In the genomic region with DNA sequence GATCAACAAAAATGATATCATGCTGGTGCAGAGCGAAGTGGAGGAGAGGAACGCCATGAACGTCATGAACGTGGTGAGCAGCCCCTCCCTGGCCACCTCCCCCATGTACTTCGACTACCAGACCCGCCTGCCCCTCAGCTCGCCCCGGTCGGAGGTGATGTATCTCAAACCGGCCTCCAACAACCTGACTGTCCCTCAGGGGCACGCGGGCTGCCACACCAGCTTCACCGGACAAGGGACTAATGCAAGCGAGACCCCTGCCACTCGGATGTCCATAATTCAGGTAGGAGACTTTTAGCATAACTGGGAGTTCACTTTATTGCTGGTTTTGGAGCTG, we compare ENCODE assay signal across 13 cellular contexts. TPM values are rescaled to one million over a fixed set of nuclear protein-coding genes. Genes with fewer than 3 reads are reported as not detected.
DNase-seq lines count a peak whose midpoint lies in the region; ATAC-seq and TF ChIP-seq lines count a peak whose summit lies in the region.
"Had no signal": no experiment of that assay in that cellular context is flagged by ENCODE, and none has a peak within 500 bp of the region (broad histone marks: within the 10 kb centered on the region; RNA-seq: fewer than 3 reads in every experiment).

No MANE protein-coding gene starts in this region.

- H3K4me3 Mint-ChIP-seq in neural progenitor cell, result peak overlapping the region; percentile 87
- no peak overlapping the region for H3K4me3 Mint-ChIP-seq in CD8-positive, alpha-beta T cell
- H3K4me3 Mint-ChIP-seq: stimulated activated naive CD8-positive, alpha-beta T cell treated with anti-CD3 and anti-CD28 coated beads, Interleukin-15, Interleukin-2, amounts not matched to agents 100 ng/mL and 50 ng/mL, for 24 hours had no signal

- H3K36me3 ChIP-seq in body of pancreas (replicated peaks in 1 of 2; ENCODE audit: insufficient read depth in 1 of 2, low read depth in 2 of 2) (no peaks in the 10 kb centered on the region), right atrium auricular region (no peaks in the 10 kb centered on the region), neural progenitor cell (no peaks in the 10 kb centered on the region), transverse colon (no peaks in the 10 kb centered on the region)
- H3K36me3 ChIP-seq in CD8-positive, alpha-beta T cell (ENCODE audit: insufficient read depth, low read length), result no peaks in the 10 kb centered on the region
- H3K36me3 ChIP-seq: adrenal gland had no signal

- H3K27me3 ChIP-seq in body of pancreas (peaks cover 0 to 12% of the 10 kb centered on the region in 2 donors), right atrium auricular region (peaks cover 0 to 4% of the 10 kb centered on the region in 2 donors), neural progenitor cell (peaks cover 77% of the 10 kb centered on the region), transverse colon (peaks cover 51% of the 10 kb centered on the region)
- peaks cover 10% of the 10 kb centered on the region for H3K27me3 ChIP-seq in CD8-positive, alpha-beta T cell (ENCODE audit: insufficient read depth, low read length)

- CTCF ChIA-PET in CD8-positive, alpha-beta T cell (lab: Charles Lee), result interaction anchor here (0.6 kb wide), 1 partner anchor 10 kb away, joined by 3 read pairs; no protein-coding TSS in a partner anchor

- H3K9me3 ChIP-seq in body of pancreas, result no peaks in the 10 kb centered on the region
- no peaks in the 10 kb centered on the region for H3K9me3 ChIP-seq in right atrium auricular region
- H3K9me3 ChIP-seq in neural progenitor cell (ENCODE audit: low read depth), result no peaks in the 10 kb centered on the region
- H3K9me3 ChIP-seq in transverse colon, result no peaks in the 10 kb centered on the region
- H3K9me3 ChIP-seq in CD8-positive, alpha-beta T cell (ENCODE audit: low read length), result no peaks in the 10 kb centered on the region
- H3K9me3 ChIP-seq: adrenal gland had no signal

- TF ChIP-seq POLR2A in body of pancreas (IDR thresholded peaks at IDR 0.05) (no peak), transverse colon (IDR thresholded peaks at IDR 0.05) (no peak)

- H3K79me2 ChIP-seq in neural progenitor cell (ENCODE audit: low read depth), result no peaks in the 10 kb centered on the region

- no peak for TF ChIP-seq CTCF in body of pancreas (IDR thresholded peaks at IDR 0.05)
- no peak for TF ChIP-seq CTCF in right atrium auricular region (IDR thresholded peaks at IDR 0.05)
- TF ChIP-seq CTCF in neural progenitor cell (IDR thresholded peaks at IDR 0.05), result no peak
- no peak for TF ChIP-seq CTCF in transverse colon (IDR thresholded peaks at IDR 0.05)
- no peak for TF ChIP-seq CTCF in CD8-positive, alpha-beta T cell (IDR thresholded peaks at IDR 0.05)

- WGBS in body of pancreas, 2 donors, result 7 to 8% methylated on average over 12 to 15 of the region's 15 CpGs
- WGBS in transverse colon (ENCODE audit: low coverage in 1 of 2), 2 donors, result 17 to 35% methylated on average over 9 to 15 of the region's 15 CpGs

- H3K4me1 ChIP-seq in body of pancreas, result peaks cover 35% of the 10 kb centered on the region
- peaks cover 0 to 15% of the 10 kb centered on the region in 2 donors for H3K4me1 ChIP-seq in right atrium auricular region
- peaks cover 18% of the 10 kb centered on the region for H3K4me1 ChIP-seq in neural progenitor cell
- peaks cover 0 to 17% (median 12%) of the 10 kb centered on the region in 4 donors for H3K4me1 ChIP-seq in transverse colon
- H3K4me1 ChIP-seq in CD8-positive, alpha-beta T cell (ENCODE audit: insufficient read depth, low read length), result peaks cover 22% of the 10 kb centered on the region

- no peak overlapping the region for H2AFZ ChIP-seq in neural progenitor cell (replicated peaks)

- peaks cover 20% of the 10 kb centered on the region for H3K9me3 Mint-ChIP-seq in neural progenitor cell
- no peaks in the 10 kb centered on the region for H3K9me3 Mint-ChIP-seq in CD8-positive, alpha-beta T cell

- H3K4me2 ChIP-seq in neural progenitor cell, result peak overlapping the region; percentile 89

- no peak for ATAC-seq in body of pancreas
- no peak for ATAC-seq in CD8-positive, alpha-beta T cell
- ATAC-seq in GM18867 (IDR thresholded peaks at IDR 0.05; ENCODE audit: unreplicated experiment), result no peak

- no peak overlapping the region for H3K27ac Mint-ChIP-seq in neural progenitor cell
- H3K27ac Mint-ChIP-seq in CD8-positive, alpha-beta T cell, result no peak overlapping the region
- H3K27ac Mint-ChIP-seq: stimulated activated naive CD8-positive, alpha-beta T cell treated with anti-CD3 and anti-CD28 coated beads, Interleukin-15, Interleukin-2, amounts not matched to agents 100 ng/mL and 50 ng/mL, for 24 hours had no signal

- peak overlapping the region in 3 of 4 donors; percentile 61 to 80 (median 69) for H3K27ac ChIP-seq in body of pancreas
- peak overlapping the region; percentile 63 to 79 for H3K27ac ChIP-seq in right atrium auricular region
- H3K27ac ChIP-seq in neural progenitor cell, result no peak overlapping the region
- H3K27ac ChIP-seq in transverse colon, result peak overlapping the region in 2 of 4 donors; percentile 33
- no peak overlapping the region for H3K27ac ChIP-seq in CD8-positive, alpha-beta T cell (ENCODE audit: low read depth, low read length)

- in situ Hi-C loops in transverse colon (cut with MboI; ENCODE audit: low pct_ligation_motif_present in 1 of 4, low pct_unique_long_range_greater_than_20kb in 1 of 4, low sequenced_read_pairs in 3 of 4), result no loop called here

- TF ChIP-seq EP300 in transverse colon (IDR thresholded peaks at IDR 0.05; ENCODE audit: low read depth), result no peak

- intact Hi-C loops in body of pancreas (cut with DNase I) (no loop called here), transverse colon (cut with DNase I; ENCODE audit: low total_unique reads) (no loop called here)
- intact Hi-C loops in CD8-positive, alpha-beta T cell (cut with DNase I, micrococcal nuclease), result no loop called here

- no peak overlapping the region for H3K9ac ChIP-seq in neural progenitor cell

- POLR2A ChIA-PET in CD8-positive, alpha-beta T cell (lab: Charles Lee), result no interaction called here

- H3K4me3 ChIP-seq in body of pancreas, result peak overlapping the region in 1 of 2 donors; percentile 25
- peak overlapping the region; percentile 51 to 54 for H3K4me3 ChIP-seq in right atrium auricular region
- H3K4me3 ChIP-seq in neural progenitor cell, result peak overlapping the region; percentile 82
- H3K4me3 ChIP-seq in transverse colon, result peak overlapping the region in 3 of 4 donors; percentile 4 to 49 (median 21)
- H3K4me3 ChIP-seq in CD8-positive, alpha-beta T cell (ENCODE audit: low read depth, low read length), result no peak overlapping the region

- DNase-seq in body of pancreas, result peak in 2 of 4 donors; percentile 20 to 32
- DNase-seq in right atrium auricular region (ENCODE audit: low spot score), result no peak
- DNase-seq in neural progenitor cell (ENCODE audit: low spot score), result peak; percentile 34
- DNase-seq in transverse colon, result no peak
- DNase-seq in CD8-positive, alpha-beta T cell, result no peak
- DNase-seq in NCI-H1048 (lab: John Stamatoyannopoulos, UW), result no peak
- DNase-seq: activated CD8-positive, alpha-beta memory T cell treated with anti-CD3 and anti-CD28 coated beads, Interleukin-2, amount 50 U/mL, for 4 hours; DMS153; NCI-H1694 treated with DMSO at 0.1 percent for 48 hours; T-helper 9 cell had no signal

- H4K20me1 ChIP-seq in neural progenitor cell (ENCODE audit: low read depth), result peaks cover 40% of the 10 kb centered on the region

- H3K27me3 Mint-ChIP-seq in neural progenitor cell (ENCODE audit: insufficient read depth, low read depth), result peaks cover 29% of the 10 kb centered on the region
- peaks cover 33% of the 10 kb centered on the region for H3K27me3 Mint-ChIP-seq in CD8-positive, alpha-beta T cell (ENCODE audit: low read depth)

- H3K36me3 Mint-ChIP-seq in neural progenitor cell, result peaks cover 12% of the 10 kb centered on the region
- H3K36me3 Mint-ChIP-seq in CD8-positive, alpha-beta T cell, result no peaks in the 10 kb centered on the region

- H3K4me1 Mint-ChIP-seq in neural progenitor cell, result peaks cover 15% of the 10 kb centered on the region
- H3K4me1 Mint-ChIP-seq in CD8-positive, alpha-beta T cell (ENCODE audit: low read depth), result peaks cover 25% of the 10 kb centered on the region

- H3F3A ChIP-seq in neural progenitor cell (ENCODE audit: low read depth), result peaks cover 22% of the 10 kb centered on the region

RNA-seq across cellular contexts. Expression of a gene that starts 3.3 kb away (rescaled TPM):
- total RNA-seq in body of pancreas (10 to 100 TPM in 1 of 2 donors, 1 to 10 TPM in 1; 6.0 to 21.8 TPM), right atrium auricular region (1 to 10 TPM; 3.6 to 7.4 TPM), neural progenitor cell (ENCODE audit: low replicate concordance) (5.3 and 6.2 TPM in 2 replicates), transverse colon (1 to 10 TPM in 2 of 4 donors, under 1 TPM in 1, not detected in 1; 0.80 to 2.2 (median 1.2) TPM)
- not detected for total RNA-seq in CD8-positive, alpha-beta T cell

Comparison
In these comparisons a context has a peak if more than half of its experiments do, and no peak if none do; other contexts are left out.
1. H3K27ac ChIP-seq: peak in body of pancreas (3 of 4) and right atrium auricular region (2 of 2); none in neural progenitor cell (single experiment) and CD8-positive, alpha-beta T cell (single experiment).